ENCODE assay signal across 8 cellular contexts in genomic region chr10:43348511-43349312, GRCh38. TPM values are rescaled to one million over a fixed set of nuclear protein-coding genes. Genes with fewer than 3 reads are reported as not detected.
A peak's percentile ranks its signal among the peaks of the same experiment; 100 is the strongest.
DNase-seq lines count a peak whose midpoint lies in the region; ATAC-seq and TF ChIP-seq lines count a peak whose summit lies in the region.

No MANE protein-coding gene starts in this region.

- H3K27ac Mint-ChIP-seq in activated naive CD4-positive, alpha-beta T cell treated with anti-CD3 and anti-CD28 coated beads, Interleukin-2, amount 50 U/mL, for 24 hours = peak overlapping the region; percentile 8

- H3K4me3 ChIP-seq in GM12864 (ENCODE audit: low read depth, low read length) (no peak overlapping the region), HCT116 (replicated peaks in 1 of 2; ENCODE audit: low read depth in 1 of 2, low read length in 2 of 2) (no peak overlapping the region), MM.1S (ENCODE audit: low read length) (no peak overlapping the region), prostate gland (no peak overlapping the region), vagina (no peak overlapping the region)

- peak; percentile 49 for DNase-seq in GM12864 (ENCODE audit: low read depth)
- peak; percentile 52 for DNase-seq in HCT116 (ENCODE audit: low read depth, low spot score)
- peak; percentile 81 for DNase-seq in MM.1S
- DNase-seq in Right ventricle myocardium superior = peak; percentile 90
- peak; percentile 80 for DNase-seq in prostate gland (ENCODE audit: low spot score)
- no peak for DNase-seq in vagina (ENCODE audit: extremely low spot score in 2 of 2)

- peaks cover 10% of the 10 kb centered on the region for H3K4me1 Mint-ChIP-seq in activated naive CD4-positive, alpha-beta T cell treated with anti-CD3 and anti-CD28 coated beads, Interleukin-2, amount 50 U/mL, for 24 hours

- H4K20me1 ChIP-seq in HCT116 (ENCODE audit: insufficient read depth) (no peaks in the 10 kb centered on the region), MM.1S (ENCODE audit: insufficient read depth, low read length) (no peaks in the 10 kb centered on the region)

- H3K79me2 ChIP-seq in HCT116 (ENCODE audit: insufficient read depth, low read length) (no peaks in the 10 kb centered on the region), MM.1S (ENCODE audit: low read length) (no peaks in the 10 kb centered on the region)

- RAD21 ChIA-PET in HCT116 (lab: Charles Lee; ENCODE audit: low non-redundant PET in 1 of 2, low total read pairs in 2 of 2, uncharacterized antibody in 2 of 2, unreplicated experiment in 2 of 2) = interaction anchor here in 1 of 2 experiments (1.0 kb wide), 1 partner anchor 55 kb away, joined by 4 read pairs; no protein-coding TSS in a partner anchor

- H3K27ac ChIP-seq in HCT116 (ENCODE audit: low read depth, low read length) = no peak overlapping the region
- H3K27ac ChIP-seq in MM.1S (ENCODE audit: low read length) = no peak overlapping the region
- no peak overlapping the region for H3K27ac ChIP-seq in prostate gland
- no peak overlapping the region for H3K27ac ChIP-seq in vagina

- CTCF ChIA-PET in HCT116 (lab: Charles Lee) = interaction anchor here (0.6 to 2.6 kb wide), 12 partner anchors 10 to 160 kb away, joined by 3 to 18 read pairs (median 4); partner anchors contain the start of gene HNRNPF

- no peak overlapping the region for H3K9ac ChIP-seq in HCT116 (ENCODE audit: low read length)
- H3K9ac ChIP-seq in MM.1S (ENCODE audit: low read length) = no peak overlapping the region

- H3K4me2 ChIP-seq in HCT116 (ENCODE audit: low read length) (no peak overlapping the region), MM.1S (ENCODE audit: low read depth, low read length) (no peak overlapping the region)

- no peak overlapping the region for H2AFZ ChIP-seq in HCT116 (ENCODE audit: low read depth, low read length, poor library complexity, severe bottlenecking)
- H2AFZ ChIP-seq in MM.1S (ENCODE audit: low read length) = peak overlapping the region; percentile 69

- no peaks in the 10 kb centered on the region for H3K27me3 ChIP-seq in HCT116 (ENCODE audit: insufficient read depth, low read length)
- H3K27me3 ChIP-seq in MM.1S (replicated peaks; ENCODE audit: insufficient read depth, low read length) = 0 out of 2 replicates have a peak, but pooled peaks cover 3% of the 10 kb centered on the region
- no peaks in the 10 kb centered on the region for H3K27me3 ChIP-seq in prostate gland (replicated peaks; ENCODE audit: insufficient read depth)
- no peaks in the 10 kb centered on the region for H3K27me3 ChIP-seq in vagina

- H3K27me3 Mint-ChIP-seq in activated naive CD4-positive, alpha-beta T cell treated with anti-CD3 and anti-CD28 coated beads, Interleukin-2, amount 50 U/mL, for 24 hours = peaks cover 3% of the 10 kb centered on the region

- peak overlapping the region; percentile 30 for H3K4me3 Mint-ChIP-seq in activated naive CD4-positive, alpha-beta T cell treated with anti-CD3 and anti-CD28 coated beads, Interleukin-2, amount 50 U/mL, for 24 hours

- no peaks in the 10 kb centered on the region for H3K9me3 Mint-ChIP-seq in activated naive CD4-positive, alpha-beta T cell treated with anti-CD3 and anti-CD28 coated beads, Interleukin-2, amount 50 U/mL, for 24 hours

- H3K9me2 ChIP-seq in HCT116 (ENCODE audit: insufficient read depth) (no peaks in the 10 kb centered on the region), MM.1S (replicated peaks; ENCODE audit: insufficient read depth, low read length) (no peaks in the 10 kb centered on the region)

- no peaks in the 10 kb centered on the region for H3K36me3 Mint-ChIP-seq in activated naive CD4-positive, alpha-beta T cell treated with anti-CD3 and anti-CD28 coated beads, Interleukin-2, amount 50 U/mL, for 24 hours

- no peak for TF ChIP-seq POLR2A in HCT116 (IDR thresholded peaks at IDR 0.05; ENCODE audit: borderline replicate concordance, extremely low read depth, insufficient read depth, insufficient read length)
- no peak for TF ChIP-seq POLR2A in prostate gland (IDR thresholded peaks at IDR 0.05)
- no peak for TF ChIP-seq POLR2A in vagina (IDR thresholded peaks at IDR 0.05)

- 60% methylated on average over 13 of the region's 13 CpGs for WGBS in prostate gland

- H3K36me3 ChIP-seq in HCT116 (ENCODE audit: control insufficient read depth in 1 of 2, insufficient read depth in 2 of 2, low read length in 2 of 2) = no peaks in the 10 kb centered on the region
- H3K36me3 ChIP-seq in MM.1S (replicated peaks; ENCODE audit: insufficient read depth, low read length) = no peaks in the 10 kb centered on the region
- no peaks in the 10 kb centered on the region for H3K36me3 ChIP-seq in prostate gland
- no peaks in the 10 kb centered on the region for H3K36me3 ChIP-seq in vagina

- TF ChIP-seq CTCF in GM12864 (IDR thresholded peaks at IDR 0.05; ENCODE audit: low read depth, low read length, missing control alignments) (peak; percentile 96), HCT116 (IDR thresholded peaks at IDR 0.05 in 2 of 3, conservative IDR thresholded peaks at IDR 0.05 in 1 of 3; ENCODE audit: borderline replicate concordance in 1 of 3, insufficient read depth in 1 of 3, low read depth in 2 of 3, low read length in 2 of 3) (peak; percentile 97 to 99 (median 98)), MM.1S (IDR thresholded peaks at IDR 0.05; ENCODE audit: low read length) (peak; percentile 96), prostate gland (IDR thresholded peaks at IDR 0.05) (peak; percentile 78 to 90 (median 80)), vagina (IDR thresholded peaks at IDR 0.05) (peak; percentile 61 to 87 (median 61))

- ATAC-seq in HCT116 = peak; percentile 98
- ATAC-seq in SK-N-SH treated with all-trans-retinoic acid at 6 μM for 48 hours = peak; percentile 99
- peak; percentile 98 for ATAC-seq in Right ventricle myocardium superior (ENCODE audit: poor library complexity)

- TF ChIP-seq RAD21 in HCT116 (IDR thresholded peaks at IDR 0.05; ENCODE audit: low read depth) = peak; percentile 97

- no TSS peak for BruUV-seq in HCT116 (replicated peaks; lab: Mats Ljungman, UMichigan)

- H3K4me1 ChIP-seq in HCT116 (ENCODE audit: control insufficient read depth in 1 of 2, insufficient read depth in 2 of 2, low read length in 2 of 2) = peaks cover 6 to 26% of the 10 kb centered on the region in 2 experiments
- 0 out of 2 replicates have a peak, but pooled peaks cover 4% of the 10 kb centered on the region for H3K4me1 ChIP-seq in MM.1S (ENCODE audit: low read length)
- H3K4me1 ChIP-seq in prostate gland (replicated peaks) = peaks cover 6% of the 10 kb centered on the region
- peaks cover 4% of the 10 kb centered on the region for H3K4me1 ChIP-seq in vagina

- intact Hi-C loops in HCT116 (cut with micrococcal nuclease) (loop anchor here (1.0 to 5.0 kb wide), 4 partner anchors 55 to 144 kb away; no protein-coding TSS in a partner anchor), Right ventricle myocardium superior (cut with DNase I) (loop anchor here (10.0 kb wide), 1 partner anchor 54 kb away; no protein-coding TSS in a partner anchor), prostate gland (cut with DNase I) (no loop called here), vagina (cut with DNase I) (no loop called here)

- no peaks in the 10 kb centered on the region for H3F3A ChIP-seq in MM.1S (ENCODE audit: insufficient read depth, low read length)

- POLR2A ChIA-PET in HCT116 (lab: Charles Lee) = interaction anchor here (1.0 to 1.5 kb wide), 2 partner anchors 32 to 145 kb away, joined by 3 to 4 read pairs; no protein-coding TSS in a partner anchor

- H3K9me3 ChIP-seq in HCT116 (ENCODE audit: control insufficient read depth in 1 of 2, insufficient read depth in 1 of 2, low read depth in 1 of 2, low read length in 2 of 2) (no peaks in the 10 kb centered on the region), MM.1S (replicated peaks; ENCODE audit: insufficient read depth, low read length) (no peaks in the 10 kb centered on the region), prostate gland (no peaks in the 10 kb centered on the region), vagina (no peaks in the 10 kb centered on the region)

TF ChIP-seq in HCT116, 20 proteins besides CTCF, POLR2A, EP300 and RAD21:
- TF ChIP-seq CEBPB (IDR thresholded peaks at IDR 0.05; ENCODE audit: low read depth) = no peak
- peak; percentile 60 for TF ChIP-seq YY1 (IDR thresholded peaks at IDR 0.05; ENCODE audit: extremely low read depth, insufficient replicate concordance, low read depth, low read length)

TF ChIP-seq in SK-N-SH treated with all-trans-retinoic acid at 6 μM for 48 hours, 23 proteins besides CTCF, POLR2A, EP300 and RAD21 (continues in another document):
- TF ChIP-seq ZFP3 (CRISPR knock-in tag; IDR thresholded peaks at IDR 0.05) = no peak
- TF ChIP-seq CSDC2 (CRISPR knock-in tag; IDR thresholded peaks at IDR 0.05) = no peak
- no peak for TF ChIP-seq BACH2 (CRISPR knock-in tag; IDR thresholded peaks at IDR 0.05; ENCODE audit: borderline replicate concordance)
- TF ChIP-seq ESRRG (CRISPR knock-in tag; IDR thresholded peaks at IDR 0.05) = no peak
- TF ChIP-seq ARNTL (CRISPR knock-in tag; IDR thresholded peaks at IDR 0.05; ENCODE audit: borderline replicate concordance, low read depth) = no peak
- TF ChIP-seq CREB5 (CRISPR knock-in tag; IDR thresholded peaks at IDR 0.05; ENCODE audit: low read depth) = no peak
- TF ChIP-seq TCF4 (CRISPR knock-in tag; IDR thresholded peaks at IDR 0.05; ENCODE audit: borderline replicate concordance) = no peak
- TF ChIP-seq ZC3H10 (CRISPR knock-in tag; IDR thresholded peaks at IDR 0.05) = no peak
- no peak for TF ChIP-seq ZNF8 (CRISPR knock-in tag; IDR thresholded peaks at IDR 0.05)

RNA-seq across cellular contexts. Expression of gene FXYD4, which starts 22.7 kb away (rescaled TPM):
- total RNA-seq in HCT116 (2021; ENCODE audit: unreplicated experiment) (0.71 TPM), Right ventricle myocardium superior (not detected), prostate gland (not detected), vagina (not detected)
- 2.2 and 3.4 TPM in 2 replicates for polyA plus RNA-seq in HCT116 (2012)

Comparison
In these comparisons a context has a peak if more than half of its experiments do, and no peak if none do; other contexts are left out.
1. DNase-seq: peak in GM12864 (single experiment), HCT116 (single experiment), MM.1S (single experiment), Right ventricle myocardium superior (single experiment) and prostate gland (single experiment); none in vagina (0 of 2).
2. intact Hi-C loops: an anchor here in HCT116 (1.0 to 5.0 kb wide) and Right ventricle myocardium superior (10.0 kb wide); none called in prostate gland and vagina.
3. Peak in every context shown above with its lines, with median percentiles within 50 percentile points of each other: CTCF ChIP-seq and ATAC-seq.